ENCODE assay signal across 13 cellular contexts in genomic region chr2:203809084-203809521, GRCh38. TPM values are rescaled to one million over a fixed set of nuclear protein-coding genes. Genes with fewer than 3 reads are reported as not detected.
DNase-seq lines count a peak whose midpoint lies in the region; ATAC-seq and TF ChIP-seq lines count a peak whose summit lies in the region.
"Had no signal": no experiment of that assay in that cellular context is flagged by ENCODE, and none has a peak within 500 bp of the region (broad histone marks: within the 10 kb centered on the region; RNA-seq: fewer than 3 reads in every experiment).

No MANE protein-coding gene starts in this region.

- 49% methylated on average over 2 of the region's 2 CpGs for WGBS in SK-N-SH (ENCODE audit: low lambda C conversion rate)
- WGBS in esophagus muscularis mucosa = 67% methylated on average over 2 of the region's 2 CpGs
- 74 to 91% (median 82%) methylated on average over 2 of the region's 2 CpGs for WGBS in heart left ventricle, 4 donors

- TF ChIP-seq POLR2A in esophagus muscularis mucosa (IDR thresholded peaks at IDR 0.05; ENCODE audit: low read depth) (no peak), heart left ventricle (IDR thresholded peaks at IDR 0.05) (no peak)

- H3K36me3 ChIP-seq in GM23338 (ENCODE audit: insufficient read depth) = no peaks in the 10 kb centered on the region
- no peaks in the 10 kb centered on the region for H3K36me3 ChIP-seq in SK-N-SH (replicated peaks in 1 of 2; ENCODE audit: control insufficient read depth in 1 of 2, insufficient read depth in 2 of 2, low read length in 1 of 2)
- no peaks in the 10 kb centered on the region for H3K36me3 ChIP-seq in esophagus muscularis mucosa
- H3K36me3 ChIP-seq in heart left ventricle = no peaks in the 10 kb centered on the region
- H3K36me3 ChIP-seq: left lung had no signal

- peak overlapping the region; percentile 60; the same call in 1 of the 2 replicates for H2AFZ ChIP-seq in GM23338
- H2AFZ ChIP-seq in SK-N-SH (ENCODE audit: low read depth) = 0 out of 2 replicates have a peak overlapping the region, but pooled peaks have one; percentile 14

- H3K4me1 Mint-ChIP-seq in GM23338 = no peaks in the 10 kb centered on the region

- ATAC-seq in GM23338 = no peak
- no peak for ATAC-seq in HG03439 (IDR thresholded peaks at IDR 0.05; ENCODE audit: unreplicated experiment)
- ATAC-seq in heart left ventricle = no peak
- ATAC-seq: left lung had no signal

- H3K36me3 Mint-ChIP-seq in GM23338 (ENCODE audit: low read depth) = no peaks in the 10 kb centered on the region

- intact Hi-C loops in esophagus muscularis mucosa (cut with DNase I) (no loop called here), heart left ventricle (cut with DNase I) (loop anchor here in 1 of 10 donors (10.0 kb wide), 1 partner anchor 104 kb away; the partner anchor contains the start of gene CD28)

- H3K79me2 ChIP-seq in GM23338 (replicated peaks; ENCODE audit: insufficient read depth) (no peaks in the 10 kb centered on the region), SK-N-SH (ENCODE audit: insufficient read depth) (no peaks in the 10 kb centered on the region)

- H3K9me2 ChIP-seq in GM23338 (ENCODE audit: insufficient read depth) = no peaks in the 10 kb centered on the region
- no peaks in the 10 kb centered on the region for H3K9me2 ChIP-seq in SK-N-SH

- TF ChIP-seq RAD21 in SK-N-SH (IDR thresholded peaks at IDR 0.05; ENCODE audit: low read length) = no peak

- POLR2A ChIA-PET in SK-N-SH (lab: Yijun Ruan, JAX) = no interaction called here

- H3K4me3 ChIP-seq in GM23338 (no peak overlapping the region), SK-N-SH (ENCODE audit: low read depth in 2 of 2, low read length in 1 of 2) (no peak overlapping the region), esophagus muscularis mucosa (no peak overlapping the region), heart left ventricle (no peak overlapping the region)
- H3K4me3 ChIP-seq: left lung had no signal

- H3K27ac ChIP-seq in GM23338 (ENCODE audit: low read depth) (no peak overlapping the region), SK-N-SH (ENCODE audit: low read depth in 2 of 2, low read length in 1 of 2) (peak overlapping the region; percentile 81 to 96; a peak in 3 of 4 replicates), esophagus muscularis mucosa (replicated peaks in 1 of 4) (no peak overlapping the region), heart left ventricle (peak overlapping the region in 3 of 12 donors; percentile 3 to 56 (median 7))
- H3K27ac ChIP-seq: left lung had no signal

- no peak overlapping the region for H3K4me3 Mint-ChIP-seq in GM23338

- DNase-seq in GM23338 (ENCODE audit: low spot score) = no peak
- no peak for DNase-seq in SK-N-SH
- peak; percentile 72 for DNase-seq in esophagus muscularis mucosa (ENCODE audit: extremely low spot score)
- peak; percentile 33 for DNase-seq in renal cortical epithelial cell (ENCODE audit: low read depth)
- DNase-seq in NCI-H526 (lab: John Stamatoyannopoulos, UW) = no peak
- DNase-seq in heart left ventricle = no peak
- DNase-seq: COR-L47, left lung, NCI-H1694 treated with DMSO at 0.1 percent for 48 hours, NCI-H526 treated with DMSO at 0.1 percent for 48 hours, small intestine had no signal

- no peaks in the 10 kb centered on the region for H3K27me3 ChIP-seq in GM23338 (ENCODE audit: insufficient read depth)
- no peaks in the 10 kb centered on the region for H3K27me3 ChIP-seq in SK-N-SH (ENCODE audit: insufficient read depth)
- H3K27me3 ChIP-seq in esophagus muscularis mucosa = no peaks in the 10 kb centered on the region
- H3K27me3 ChIP-seq in heart left ventricle = no peaks in the 10 kb centered on the region
- H3K27me3 ChIP-seq: left lung had no signal

- no peaks in the 10 kb centered on the region for H3K4me1 ChIP-seq in GM23338 (ENCODE audit: insufficient read depth)
- H3K4me1 ChIP-seq in SK-N-SH (ENCODE audit: control insufficient read depth in 1 of 2, insufficient read depth in 2 of 2, low read depth in 1 of 2, low read length in 1 of 2) = peaks cover 4 to 52% of the 10 kb centered on the region in 2 experiments
- peaks cover 0 to 5% (median 0%) of the 10 kb centered on the region in 4 donors for H3K4me1 ChIP-seq in esophagus muscularis mucosa
- H3K4me1 ChIP-seq in heart left ventricle = peaks cover 0 to 41% (median 0%) of the 10 kb centered on the region in 12 donors

- no peak for TF ChIP-seq EP300 in SK-N-SH (IDR thresholded peaks at IDR 0.05; ENCODE audit: borderline replicate concordance in 1 of 2, low read depth in 1 of 2, low read length in 1 of 2)
- TF ChIP-seq EP300 in esophagus muscularis mucosa (IDR thresholded peaks at IDR 0.05) = no peak

- CTCF ChIA-PET in SK-N-SH (lab: Yijun Ruan, JAX) = interaction anchor here (1.0 to 1.1 kb wide), 2 partner anchors 58 to 101 kb away, joined by 3 read pairs; no protein-coding TSS in a partner anchor

- H3F3A ChIP-seq in GM23338 (replicated peaks; ENCODE audit: low read depth) (no peaks in the 10 kb centered on the region), SK-N-SH (replicated peaks; ENCODE audit: insufficient read depth) (peaks cover 54% of the 10 kb centered on the region)

- TF ChIP-seq CTCF in GM23338 (conservative IDR thresholded peaks at IDR 0.05; ENCODE audit: low read depth in 2 of 2) = no peak
- no peak for TF ChIP-seq CTCF in SK-N-SH (IDR thresholded peaks at IDR 0.05)
- no peak for TF ChIP-seq CTCF in esophagus muscularis mucosa (IDR thresholded peaks at IDR 0.05)
- no peak for TF ChIP-seq CTCF in heart left ventricle (IDR thresholded peaks at IDR 0.05)

- peaks cover 12% of the 10 kb centered on the region for H3K9me3 Mint-ChIP-seq in GM23338

- peak overlapping the region; percentile 65 for H3K9ac ChIP-seq in SK-N-SH

- H3K9me3 ChIP-seq in SK-N-SH (0 out of 2 replicates have a peak, but pooled peaks cover 5% of the 10 kb centered on the region), esophagus muscularis mucosa (peaks cover 0 to 19% (median 11%) of the 10 kb centered on the region in 4 donors), heart left ventricle (peaks cover 0 to 20% (median 5%) of the 10 kb centered on the region in 12 donors)

- no peaks in the 10 kb centered on the region for H3K27me3 Mint-ChIP-seq in GM23338 (ENCODE audit: insufficient read depth, low read depth, poor library complexity)

- H3K4me2 ChIP-seq in GM23338 (no peak overlapping the region), SK-N-SH (peak overlapping the region; percentile 25; the same call in 1 of the 2 replicates)

- H4K20me1 ChIP-seq in GM23338 (replicated peaks; ENCODE audit: insufficient read depth) (no peaks in the 10 kb centered on the region), SK-N-SH (ENCODE audit: insufficient read depth) (no peaks in the 10 kb centered on the region)

- H3K27ac Mint-ChIP-seq in GM23338 = no peak overlapping the region

TF ChIP-seq in GM23338, 12 proteins besides CTCF, POLR2A, EP300 and RAD21:
- TF ChIP-seq ETS1 (IDR thresholded peaks at IDR 0.05) (no peak), EZH2phosphoT487 (IDR thresholded peaks at IDR 0.05; ENCODE audit: unreplicated experiment) (no peak), POLR2AphosphoS5 (IDR thresholded peaks at IDR 0.05; ENCODE audit: low read depth) (no peak), NANOG (IDR thresholded peaks at IDR 0.05; ENCODE audit: borderline replicate concordance) (no peak), CREB1 (CRISPR knock-in tag; IDR thresholded peaks at IDR 0.05; ENCODE audit: low read depth) (no peak)
TF ChIP-seq in GM23338: peak in this region for 0.

TF ChIP-seq in SK-N-SH, 30 proteins besides CTCF, POLR2A, EP300 and RAD21 (continues in another document):
- TF ChIP-seq RCOR1 (IDR thresholded peaks at IDR 0.05; ENCODE audit: low read length) (no peak), GABPA (IDR thresholded peaks at IDR 0.05; ENCODE audit: low read depth) (no peak), NRF1 (IDR thresholded peaks at IDR 0.05; ENCODE audit: low read depth, low read length) (no peak), YY1 (IDR thresholded peaks at IDR 0.05; ENCODE audit: low read depth) (no peak), IRF3 (IDR thresholded peaks at IDR 0.05; ENCODE audit: low read depth, low read length) (no peak), FOXM1 (IDR thresholded peaks at IDR 0.05; ENCODE audit: low read depth) (peak; percentile 33; the same call in 1 of the 2 replicates), MXI1 (IDR thresholded peaks at IDR 0.05; ENCODE audit: low read depth, low read length) (no peak), SMC3 (IDR thresholded peaks at IDR 0.05; ENCODE audit: low read depth, low read length) (no peak), EZH2phosphoT487 (IDR thresholded peaks at IDR 0.05; ENCODE audit: borderline replicate concordance, low read depth) (no peak), RXRA (IDR thresholded peaks at IDR 0.05; ENCODE audit: borderline replicate concordance, low read depth) (0 out of 2 replicates have a peak, but pooled peaks have one; percentile 13), NFIC (IDR thresholded peaks at IDR 0.05; ENCODE audit: borderline replicate concordance) (no peak), FOSL2 (IDR thresholded peaks at IDR 0.05; ENCODE audit: borderline replicate concordance, low read depth) (no peak; the same call in 1 of the 2 replicates), RFX5 (IDR thresholded peaks at IDR 0.05; ENCODE audit: low read length) (no peak), POLR2AphosphoS5 (IDR thresholded peaks at IDR 0.05; ENCODE audit: low read depth, low read length) (peak; percentile 30; the same call in 1 of the 2 replicates), TEAD4 (IDR thresholded peaks at IDR 0.05; ENCODE audit: borderline replicate concordance, insufficient read depth) (peak; percentile 76), ELF1 (IDR thresholded peaks at IDR 0.05) (no peak), MEF2A (IDR thresholded peaks at IDR 0.05; ENCODE audit: borderline replicate concordance, low read depth) (no peak)

RNA-seq across cellular contexts. Expression of gene CTLA4, which starts 58.5 kb away (rescaled TPM):
- total RNA-seq in GM23338 (2014; rRNA removed; shearing (Covaris generic)) = not detected in 2 replicates
- polyA plus RNA-seq in GM23338 (2016; fragmentation: Nextera tagmentation; extraction: Ambion mirVana) (not detected in 2 replicates), SK-N-SH (2012; rRNA removed) (0.03 TPM in 1 of 2 replicates, not detected in the other), heart left ventricle (under 1 TPM in 1 of 2 donors, not detected in 1; 0.29 TPM)
- polyA plus RNA-seq in SK-N-SH (2012; cell fraction: cytosol; rRNA removed) = 0.01 TPM in 1 of 2 replicates, not detected in the other
- 0.26 and 0.97 TPM in 2 replicates for polyA plus RNA-seq in SK-N-SH (2012; cell fraction: nucleus; rRNA removed)
- total RNA-seq in esophagus muscularis mucosa (under 1 TPM in 1 of 4 donors, not detected in 3; 0.33 TPM), renal cortical epithelial cell (not detected in 2 replicates), heart left ventricle (1 to 10 TPM in 1 of 9 donors, under 1 TPM in 2, not detected in 6; 0.27 to 1.3 (median 0.50) TPM)
- polyA plus RNA-seq: neural cell had no signal

Comparison
In these comparisons a context has a peak if more than half of its experiments do, and no peak if none do; other contexts are left out.
1. DNase-seq: peak in esophagus muscularis mucosa (single experiment) and renal cortical epithelial cell (single experiment); none in GM23338 (single experiment), SK-N-SH (single experiment), NCI-H526 (0 of 2) and heart left ventricle (0 of 5).
2. H3K27ac ChIP-seq: peak in SK-N-SH (2 of 2); none in GM23338 (single experiment) and esophagus muscularis mucosa (0 of 4).